41 cellular contexts compared by ENCODE assay signal in genomic region chr20:56663660-56664059, GRCh38. TPM values are rescaled to one million over a fixed set of nuclear protein-coding genes. Genes with fewer than 3 reads are reported as not detected.
"Had no signal": no experiment of that assay in that cellular context is flagged by ENCODE, and none has a peak within 500 bp of the region (broad histone marks: within the 10 kb centered on the region; RNA-seq: fewer than 3 reads in every experiment).

No MANE protein-coding gene starts in this region.

- H3K27me3 ChIP-seq: adrenal gland, ascending aorta, body of pancreas, brain microvascular endothelial cell, breast epithelium, cardiac muscle cell had no signal

- H3K27ac ChIP-seq: adrenal gland, ascending aorta, body of pancreas, brain microvascular endothelial cell, breast epithelium, cardiac muscle cell had no signal

- H3K27ac Mint-ChIP-seq: activated naive CD4-positive, alpha-beta T cell treated with anti-CD3 and anti-CD28 coated beads for 36 hours; activated naive CD4-positive, alpha-beta T cell treated with anti-CD3 and anti-CD28 coated beads, Interleukin-2, amount 10 ng/mL, durations not matched to agents 7 days and 5 days; activated naive CD4-positive, alpha-beta T cell treated with anti-CD3 and anti-CD28 coated beads, Interleukin-2, amount 50 U/mL, for 24 hours; activated naive CD4-positive, alpha-beta T cell treated with anti-CD3 and anti-CD28 coated beads, Interleukin-2, amount 50 U/mL, for 72 hours; activated naive CD8-positive, alpha-beta T cell; activated naive CD8-positive, alpha-beta T cell treated with anti-CD3 and anti-CD28 coated beads for 36 hours; activated naive CD8-positive, alpha-beta T cell treated with anti-CD3 and anti-CD28 coated beads, Interleukin-2, amount 10 ng/mL, durations not matched to agents 7 days and 5 days; activated naive CD8-positive, alpha-beta T cell treated with anti-CD3 and anti-CD28 coated beads, Interleukin-2, amount 50 U/mL, for 24 hours; activated T-cell treated with anti-CD3 and anti-CD28 coated beads, Interleukin-2, amount 50 U/mL, for 24 hours; activated T-cell treated with anti-CD3 and anti-CD28 coated beads, Interleukin-2, amount 50 U/mL, for 72 hours; activated T-helper 1 cell treated with anti-CD3 and anti-CD28 coated beads, Interleukin-12 subunit alpha, Interleukin-12 subunit beta, Interleukin-2, Interleukin-4 antibody, amounts not matched to agents 30 ng/mL and 10 ng/mL and 1 ng/mL, durations not matched to agents 14 hours and 24 hours and 36 hours; activated T-helper 17 cell treated with anti-CD3 and anti-CD28 coated beads, Interleukin-2, amount 50 U/mL, for 72 hours; activated T-helper 2 cell treated with anti-CD3 and anti-CD28 coated beads, Interferon-gamma antibody, Interleukin-2, Interleukin-4, amounts not matched to agents 10 μg/mL and 5 μg/mL and 100 μg/mL, durations not matched to agents 14 hours and 24 hours and 36 hours; brain had no signal

- H3K4me3 ChIP-seq: adrenal gland, ascending aorta, body of pancreas, breast epithelium, cardiac muscle cell had no signal

- H3K27me3 Mint-ChIP-seq: activated naive CD8-positive, alpha-beta T cell treated with anti-CD3 and anti-CD28 coated beads, Interleukin-2, amount 10 ng/mL, durations not matched to agents 7 days and 5 days had no signal

- H3K4me1 Mint-ChIP-seq: activated naive CD4-positive, alpha-beta T cell treated with anti-CD3 and anti-CD28 coated beads, Interleukin-2, amount 10 ng/mL, durations not matched to agents 7 days and 5 days; activated naive CD4-positive, alpha-beta T cell treated with anti-CD3 and anti-CD28 coated beads, Interleukin-2, amount 50 U/mL, for 24 hours; activated naive CD8-positive, alpha-beta T cell treated with anti-CD3 and anti-CD28 coated beads for 36 hours; activated naive CD8-positive, alpha-beta T cell treated with anti-CD3 and anti-CD28 coated beads, Interleukin-2, amount 10 ng/mL, durations not matched to agents 7 days and 5 days; activated naive CD8-positive, alpha-beta T cell treated with anti-CD3 and anti-CD28 coated beads, Interleukin-2, amount 50 U/mL, for 24 hours; activated T-helper 17 cell treated with anti-CD3 and anti-CD28 coated beads, Interleukin-2, amount 50 U/mL, for 72 hours; brain; central memory CD8-positive, alpha-beta T cell had no signal

- H3K9me3 ChIP-seq: adrenal gland, ascending aorta, body of pancreas, breast epithelium had no signal

- H3K4me1 ChIP-seq: adrenal gland, ascending aorta, breast epithelium had no signal

- FAIRE-seq: astrocyte, bronchial epithelial cell had no signal

- H3K36me3 ChIP-seq: adrenal gland, ascending aorta, brain microvascular endothelial cell, breast epithelium, cardiac muscle cell had no signal

- ATAC-seq: activated naive CD4-positive, alpha-beta T cell treated with anti-CD3 and anti-CD28 coated beads, Interleukin-2, amount 50 U/mL, for 72 hours; activated naive CD8-positive, alpha-beta T cell treated with anti-CD3 and anti-CD28 coated beads, Interleukin-2, amount 50 U/mL, for 24 hours; activated T-cell treated with anti-CD3 and anti-CD28 coated beads, Interleukin-2, amount 50 U/mL, for 4 hours; activated T-cell treated with anti-CD3 and anti-CD28 coated beads, Interleukin-2, amount 50 U/mL, for 72 hours; activated T-helper 17 cell treated with anti-CD3 and anti-CD28 coated beads, Interleukin-2, amount 50 U/mL, for 72 hours; body of pancreas had no signal

- H3K4me3 Mint-ChIP-seq: activated naive CD4-positive, alpha-beta T cell treated with anti-CD3 and anti-CD28 coated beads for 36 hours; activated naive CD4-positive, alpha-beta T cell treated with anti-CD3 and anti-CD28 coated beads, Interleukin-2, amount 10 ng/mL, durations not matched to agents 7 days and 5 days; activated naive CD4-positive, alpha-beta T cell treated with anti-CD3 and anti-CD28 coated beads, Interleukin-2, amount 50 U/mL, for 24 hours; activated naive CD8-positive, alpha-beta T cell; activated naive CD8-positive, alpha-beta T cell treated with anti-CD3 and anti-CD28 coated beads for 36 hours; activated naive CD8-positive, alpha-beta T cell treated with anti-CD3 and anti-CD28 coated beads, Interleukin-2, amount 10 ng/mL, durations not matched to agents 7 days and 5 days; activated naive CD8-positive, alpha-beta T cell treated with anti-CD3 and anti-CD28 coated beads, Interleukin-2, amount 50 U/mL, for 24 hours; activated T-cell treated with anti-CD3 and anti-CD28 coated beads, Interleukin-2, amount 50 U/mL, for 24 hours; activated T-cell treated with anti-CD3 and anti-CD28 coated beads, Interleukin-2, amount 50 U/mL, for 4 hours; activated T-cell treated with anti-CD3 and anti-CD28 coated beads, Interleukin-2, amount 50 U/mL, for 72 hours; activated T-helper 1 cell treated with anti-CD3 and anti-CD28 coated beads, Interleukin-12 subunit alpha, Interleukin-12 subunit beta, Interleukin-2, Interleukin-4 antibody, amounts not matched to agents 30 ng/mL and 10 ng/mL and 1 ng/mL, durations not matched to agents 14 hours and 24 hours and 36 hours; activated T-helper 17 cell treated with anti-CD3 and anti-CD28 coated beads, Interleukin-2, amount 50 U/mL, for 72 hours; brain; central memory CD8-positive, alpha-beta T cell had no signal

- DNase-seq: activated effector memory CD4-positive, alpha-beta T cell treated with anti-CD3 and anti-CD28 coated beads, Interleukin-2, amount 50 U/mL, for 16 hours; activated effector memory CD4-positive, alpha-beta T cell treated with Interleukin-2 at 50 U/mL for 16 hours; activated gamma-delta T cell; activated gamma-delta T cell treated with Interleukin-2 at 50 U/mL for 16 hours; activated naive CD4-positive, alpha-beta T cell; activated naive CD4-positive, alpha-beta T cell treated with anti-CD3 and anti-CD28 coated beads for 36 hours; activated naive CD4-positive, alpha-beta T cell treated with anti-CD3 and anti-CD28 coated beads, Interleukin-2, amount 10 ng/mL, durations not matched to agents 7 days and 5 days; activated naive CD4-positive, alpha-beta T cell treated with anti-CD3 and anti-CD28 coated beads, Interleukin-2, amount 50 U/mL, for 16 hours; activated naive CD4-positive, alpha-beta T cell treated with Interleukin-2 at 50 U/mL for 16 hours; activated naive CD8-positive, alpha-beta T cell treated with anti-CD3 and anti-CD28 coated beads for 36 hours; activated naive CD8-positive, alpha-beta T cell treated with anti-CD3 and anti-CD28 coated beads, Interleukin-2, amount 10 ng/mL, durations not matched to agents 7 days and 5 days; activated naive CD8-positive, alpha-beta T cell treated with anti-CD3 and anti-CD28 coated beads, Interleukin-2, amount 50 U/mL, for 24 hours; activated T-cell treated with anti-CD3 and anti-CD28 coated beads, Interleukin-2, amount 50 U/mL, for 1 hour; activated T-cell treated with anti-CD3 and anti-CD28 coated beads, Interleukin-2, amount 50 U/mL, for 24 hours; activated T-cell treated with anti-CD3 and anti-CD28 coated beads, Interleukin-2, amount 50 U/mL, for 4 hours; activated T-cell treated with anti-CD3 and anti-CD28 coated beads, Interleukin-2, amount 50 U/mL, for 48 hours; activated T-cell treated with anti-CD3 and anti-CD28 coated beads, Interleukin-2, amount 50 U/mL, for 72 hours; adrenal gland; amniotic stem cell; amygdala; anterior cingulate cortex; aorta; body of pancreas; brain microvascular endothelial cell; caudate nucleus; central memory CD4-positive, alpha-beta T cell; cerebellar nuclear complex had no signal

- H3K36me3 Mint-ChIP-seq: activated naive CD4-positive, alpha-beta T cell treated with anti-CD3 and anti-CD28 coated beads, Interleukin-2, amount 10 ng/mL, durations not matched to agents 7 days and 5 days; activated naive CD4-positive, alpha-beta T cell treated with anti-CD3 and anti-CD28 coated beads, Interleukin-2, amount 50 U/mL, for 24 hours; activated naive CD4-positive, alpha-beta T cell treated with anti-CD3 and anti-CD28 coated beads, Interleukin-2, amount 50 U/mL, for 72 hours; activated naive CD8-positive, alpha-beta T cell; activated naive CD8-positive, alpha-beta T cell treated with anti-CD3 and anti-CD28 coated beads for 36 hours; activated naive CD8-positive, alpha-beta T cell treated with anti-CD3 and anti-CD28 coated beads, Interleukin-2, amount 10 ng/mL, durations not matched to agents 7 days and 5 days; brain had no signal

- H3K9me3 Mint-ChIP-seq: activated naive CD4-positive, alpha-beta T cell treated with anti-CD3 and anti-CD28 coated beads for 36 hours; activated naive CD4-positive, alpha-beta T cell treated with anti-CD3 and anti-CD28 coated beads, Interleukin-2, amount 10 ng/mL, durations not matched to agents 7 days and 5 days; activated naive CD4-positive, alpha-beta T cell treated with anti-CD3 and anti-CD28 coated beads, Interleukin-2, amount 50 U/mL, for 24 hours; activated naive CD4-positive, alpha-beta T cell treated with anti-CD3 and anti-CD28 coated beads, Interleukin-2, amount 50 U/mL, for 72 hours; activated naive CD8-positive, alpha-beta T cell treated with anti-CD3 and anti-CD28 coated beads for 36 hours; activated naive CD8-positive, alpha-beta T cell treated with anti-CD3 and anti-CD28 coated beads, Interleukin-2, amount 10 ng/mL, durations not matched to agents 7 days and 5 days; activated naive CD8-positive, alpha-beta T cell treated with anti-CD3 and anti-CD28 coated beads, Interleukin-2, amount 50 U/mL, for 24 hours; activated T-cell treated with anti-CD3 and anti-CD28 coated beads, Interleukin-2, amount 50 U/mL, for 24 hours; activated T-cell treated with anti-CD3 and anti-CD28 coated beads, Interleukin-2, amount 50 U/mL, for 4 hours; activated T-cell treated with anti-CD3 and anti-CD28 coated beads, Interleukin-2, amount 50 U/mL, for 72 hours; activated T-helper 1 cell treated with anti-CD3 and anti-CD28 coated beads, Interleukin-12 subunit alpha, Interleukin-12 subunit beta, Interleukin-2, Interleukin-4 antibody, amounts not matched to agents 30 ng/mL and 10 ng/mL and 1 ng/mL, durations not matched to agents 14 hours and 24 hours and 36 hours; activated T-helper 17 cell treated with anti-CD3 and anti-CD28 coated beads, Interleukin-2, amount 50 U/mL, for 72 hours; activated T-helper 2 cell treated with anti-CD3 and anti-CD28 coated beads, Interferon-gamma antibody, Interleukin-2, Interleukin-4, amounts not matched to agents 10 μg/mL and 5 μg/mL and 100 μg/mL, durations not matched to agents 14 hours and 24 hours and 36 hours; central memory CD8-positive, alpha-beta T cell had no signal

RNA-seq across cellular contexts. Expression of gene TFAP2C, which starts 34.6 kb away (rescaled TPM):
- total RNA-seq: activated naive CD4-positive, alpha-beta T cell treated with anti-CD3 and anti-CD28 coated beads for 36 hours; activated naive CD4-positive, alpha-beta T cell treated with anti-CD3 and anti-CD28 coated beads, Interleukin-2, amount 50 U/mL, for 72 hours; activated naive CD8-positive, alpha-beta T cell treated with anti-CD3 and anti-CD28 coated beads for 36 hours; activated naive CD8-positive, alpha-beta T cell treated with anti-CD3 and anti-CD28 coated beads, Interleukin-2, amount 10 ng/mL, durations not matched to agents 7 days and 5 days; activated T-cell treated with anti-CD3 and anti-CD28 coated beads, Interleukin-2, amount 50 U/mL, for 4 hours; activated T-helper 1 cell treated with anti-CD3 and anti-CD28 coated beads, Interleukin-12 subunit alpha, Interleukin-12 subunit beta, Interleukin-2, Interleukin-4 antibody, amounts not matched to agents 30 ng/mL and 10 ng/mL and 1 ng/mL, durations not matched to agents 14 hours and 24 hours and 36 hours; activated T-helper 17 cell treated with anti-CD3 and anti-CD28 coated beads, Interleukin-2, amount 50 U/mL, for 72 hours; activated T-helper 2 cell treated with anti-CD3 and anti-CD28 coated beads, Interferon-gamma antibody, Interleukin-2, Interleukin-4, amounts not matched to agents 10 μg/mL and 5 μg/mL and 100 μg/mL, durations not matched to agents 14 hours and 24 hours and 36 hours; cerebellum had no signal
- polyA plus RNA-seq: aorta, cardiac muscle cell had no signal
